In the genomic region with DNA sequence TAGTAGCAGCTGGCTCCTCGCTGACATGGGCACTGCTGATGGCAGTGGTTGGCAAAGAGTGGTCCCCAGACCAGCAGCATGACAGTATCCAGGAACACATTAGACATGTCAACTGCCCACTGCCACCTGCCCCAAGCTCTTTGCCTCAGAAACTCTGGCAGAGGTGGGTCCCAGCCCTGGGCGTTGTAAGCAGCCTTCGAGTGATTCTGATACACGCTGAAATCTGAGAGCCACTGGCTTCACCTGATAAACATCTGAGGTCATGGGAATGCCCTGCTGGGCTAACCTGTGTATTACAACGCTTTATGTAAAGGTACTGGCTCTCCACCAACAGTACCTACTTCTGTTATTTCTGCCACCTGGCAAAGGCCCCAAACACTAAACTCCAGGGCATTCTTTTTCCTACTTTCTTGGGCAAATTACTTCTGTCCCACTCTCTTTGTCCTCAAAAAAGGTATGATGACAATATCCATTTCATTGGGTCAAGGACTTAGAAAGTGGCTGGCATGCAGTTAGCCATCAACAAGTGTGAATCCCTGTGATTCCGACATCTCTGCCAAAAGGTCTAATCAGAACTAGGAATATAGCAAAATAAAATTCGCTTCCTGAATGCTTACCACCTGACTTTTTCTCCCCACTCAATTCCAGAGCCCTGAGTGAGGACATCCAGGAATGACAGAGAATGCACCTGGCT, we compare ENCODE assay signal across 9 cellular contexts. TPM values are rescaled to one million over a fixed set of nuclear protein-coding genes. Genes with fewer than 3 reads are reported as not detected.
DNase-seq lines count a peak whose midpoint lies in the region; ATAC-seq and TF ChIP-seq lines count a peak whose summit lies in the region.
"Had no signal": no experiment of that assay in that cellular context is flagged by ENCODE, and none has a peak within 500 bp of the region (broad histone marks: within the 10 kb centered on the region; RNA-seq: fewer than 3 reads in every experiment).

No MANE protein-coding gene starts in this region.

- ATAC-seq in GM18517 (IDR thresholded peaks at IDR 0.05; ENCODE audit: unreplicated experiment): no peak
- no peak for ATAC-seq in HG03460 (IDR thresholded peaks at IDR 0.05; ENCODE audit: unreplicated experiment)

- no TSS peak for BruUV-seq in OCI-LY7 (replicated peaks; lab: Mats Ljungman, UMichigan)

- peaks cover 54% of the 10 kb centered on the region for H3K4me1 ChIP-seq in OCI-LY7 (ENCODE audit: insufficient read depth, low read length, poor library complexity, severe bottlenecking)

- no peak overlapping the region for H2AFZ ChIP-seq in OCI-LY7 (ENCODE audit: low read length)

- H3K4me3 ChIP-seq in GM12865 (ENCODE audit: low read depth, low read length) (no peak overlapping the region), OCI-LY7 (ENCODE audit: low read depth, low read length, poor library complexity, severe bottlenecking) (no peak overlapping the region), foreskin fibroblast (ENCODE audit: low read depth in 1 of 2, low read length in 2 of 2) (no peak overlapping the region)

- H3K36me3 ChIP-seq in OCI-LY7 (ENCODE audit: insufficient read depth, low read length): no peaks in the 10 kb centered on the region

- peak overlapping the region; percentile 2; the same call in 1 of the 2 replicates for H3K4me2 ChIP-seq in OCI-LY7 (ENCODE audit: low read length)

- DNase-seq in GM12865 (ENCODE audit: low read depth) (peak; percentile 71), H4 (ENCODE audit: low spot score) (peak; percentile 43), OCI-LY7 (ENCODE audit: low spot score) (peak; percentile 61), iPS-NIHi7 (ENCODE audit: extremely low spot score) (peak; percentile 69), foreskin fibroblast (no peak), NCI-H446 treated with DMSO at 0.1 percent for 48 hours (lab: John Stamatoyannopoulos, UW) (no peak)

- no peaks in the 10 kb centered on the region for H3K9me2 ChIP-seq in OCI-LY7 (ENCODE audit: insufficient read depth, low read length)

- CTCF ChIA-PET in OCI-LY7 (lab: Charles Lee; ENCODE audit: unreplicated experiment): no interaction called here

- intact Hi-C loops in OCI-LY7 (cut with micrococcal nuclease; ENCODE audit: unreplicated experiment): no loop called here

- POLR2A ChIA-PET in OCI-LY7 (lab: Charles Lee): interaction anchor here (0.6 to 1.8 kb wide), 4 partner anchors 12 to 34 kb away, joined by 3 to 4 read pairs (median 4); no protein-coding TSS in a partner anchor

- H3K79me2 ChIP-seq in OCI-LY7 (ENCODE audit: insufficient read depth, low read depth, low read length): peaks cover 74% of the 10 kb centered on the region

- no peaks in the 10 kb centered on the region for H3K9me3 ChIP-seq in OCI-LY7 (ENCODE audit: low read length)

- TF ChIP-seq CTCF in GM12865 (IDR thresholded peaks at IDR 0.05; ENCODE audit: insufficient read depth, low read depth, low read length, missing control alignments) (peak; percentile 55), OCI-LY7 (conservative IDR thresholded peaks at IDR 0.05; ENCODE audit: low read length) (peak; percentile 68), foreskin fibroblast (IDR thresholded peaks at IDR 0.05; ENCODE audit: low read depth, low read length) (no peak)

- H3K27ac ChIP-seq in OCI-LY7 (ENCODE audit: low read depth, low read length, poor library complexity, severe bottlenecking): no peak overlapping the region
- H3K27ac ChIP-seq: epithelial cell of prostate had no signal

- peaks cover 9% of the 10 kb centered on the region for H4K20me1 ChIP-seq in OCI-LY7 (ENCODE audit: insufficient read depth, low read length)

RNA-seq across cellular contexts. Expression of a gene that starts 9.2 kb away (rescaled TPM):
- total RNA-seq in H4 (2014; rRNA removed; shearing (Covaris generic)): 8.2 and 13.0 TPM in 2 replicates
- 45.4 and 65.6 TPM in 2 replicates for total RNA-seq in OCI-LY7 (2014; rRNA removed; shearing (Covaris generic))
- 57.5 and 64.7 TPM in 2 replicates for total RNA-seq in OCI-LY7 (2022)

Comparison
In these comparisons a context has a peak if more than half of its experiments do, and no peak if none do; other contexts are left out.
1. DNase-seq: peak in GM12865 (single experiment), H4 (single experiment), OCI-LY7 (single experiment) and iPS-NIHi7 (single experiment); none in foreskin fibroblast (0 of 2) and NCI-H446 treated with DMSO at 0.1 percent for 48 hours (single experiment).